ENCODE assay signal across 10 cellular contexts in the genomic region with DNA sequence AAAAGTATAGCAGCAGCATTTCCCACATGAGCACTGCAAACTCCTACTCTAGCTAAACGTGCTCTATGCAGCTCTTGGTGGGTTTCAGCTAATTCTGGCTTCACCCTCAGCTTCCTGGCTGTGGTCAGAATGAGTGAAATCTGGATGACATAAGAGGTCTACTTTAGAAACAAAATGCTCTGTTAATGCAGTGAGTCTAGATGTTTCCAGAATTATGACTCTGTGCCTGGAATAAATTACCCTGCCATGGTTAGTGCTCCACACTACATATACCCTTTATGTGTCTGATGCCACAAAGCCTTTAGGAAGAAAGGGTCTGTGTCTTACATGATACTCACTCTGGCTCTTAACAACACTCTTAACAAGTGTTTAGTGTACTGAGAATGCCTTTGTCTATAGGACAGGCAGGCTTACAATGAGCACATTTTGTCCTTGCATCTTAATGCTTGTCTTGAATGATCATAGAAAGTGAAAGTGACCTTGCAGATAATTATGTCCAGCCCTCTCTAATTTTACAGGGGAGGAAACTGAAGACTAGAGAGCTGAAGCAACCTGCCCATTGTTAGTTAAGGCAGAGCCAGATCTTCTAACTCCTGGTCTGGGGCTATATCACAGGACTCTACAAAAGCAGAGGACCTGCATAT. TPM values are rescaled to one million over a fixed set of nuclear protein-coding genes. Genes with fewer than 3 reads are reported as not detected.
DNase-seq lines count a peak whose midpoint lies in the region; ATAC-seq, FAIRE-seq and TF ChIP-seq lines count a peak whose summit lies in the region.
"Had no signal": no experiment of that assay in that cellular context is flagged by ENCODE, and none has a peak within 500 bp of the region (broad histone marks: within the 10 kb centered on the region; RNA-seq: fewer than 3 reads in every experiment).

No MANE protein-coding gene starts in this region.

- ATAC-seq in GM19455 (IDR thresholded peaks at IDR 0.05; ENCODE audit: unreplicated experiment), result peak; percentile 63
- ATAC-seq in HG03571 (IDR thresholded peaks at IDR 0.05; ENCODE audit: unreplicated experiment), result peak; percentile 57
- ATAC-seq in HG03280 (IDR thresholded peaks at IDR 0.05; ENCODE audit: unreplicated experiment), result no peak
- no peak for ATAC-seq in HG02623 (IDR thresholded peaks at IDR 0.05; ENCODE audit: unreplicated experiment)
- ATAC-seq: body of pancreas had no signal

- no TSS peak for BruUV-seq in Caco-2 (replicated peaks; lab: Mats Ljungman, UMichigan)

- H3K27me3 Mint-ChIP-seq in Caco-2 (ENCODE audit: insufficient read depth, unreplicated experiment), result no peaks in the 10 kb centered on the region
- no peaks in the 10 kb centered on the region for H3K27me3 Mint-ChIP-seq in activated naive CD4-positive, alpha-beta T cell treated with anti-CD3 and anti-CD28 coated beads, Interleukin-2, amount 50 U/mL, for 24 hours

- H3K4me3 ChIP-seq in Caco-2 (ENCODE audit: low read depth, low read length), result no peak overlapping the region
- H3K4me3 ChIP-seq: body of pancreas had no signal

- CTCF ChIA-PET in Caco-2 (lab: Charles Lee), result interaction anchor here (2.3 kb wide), 1 partner anchor 16 kb away, joined by 8 read pairs; no protein-coding TSS in a partner anchor

- H3K9me3 Mint-ChIP-seq in Caco-2 (ENCODE audit: unreplicated experiment), result no peaks in the 10 kb centered on the region
- H3K9me3 Mint-ChIP-seq in activated naive CD4-positive, alpha-beta T cell treated with anti-CD3 and anti-CD28 coated beads, Interleukin-2, amount 50 U/mL, for 24 hours, result no peaks in the 10 kb centered on the region

- peak overlapping the region; percentile 9 for H3K4me3 Mint-ChIP-seq in Caco-2 (ENCODE audit: unreplicated experiment)
- peak overlapping the region; percentile 40 for H3K4me3 Mint-ChIP-seq in activated naive CD4-positive, alpha-beta T cell treated with anti-CD3 and anti-CD28 coated beads, Interleukin-2, amount 50 U/mL, for 24 hours

- no peaks in the 10 kb centered on the region for H3K9me3 ChIP-seq in Caco-2
- H3K9me3 ChIP-seq: body of pancreas had no signal

- H3K4me1 ChIP-seq in Caco-2, result peaks cover 96% of the 10 kb centered on the region

- intact Hi-C loops in Caco-2 (cut with micrococcal nuclease; ENCODE audit: unreplicated experiment), result no loop called here

- H3K36me3 ChIP-seq in Caco-2 (ENCODE audit: control insufficient read depth, insufficient read depth, low read length), result peaks cover 9% of the 10 kb centered on the region

- no peak for FAIRE-seq in urothelium cell line (lab: Jason Lieb, UNC)

- peaks cover 77% of the 10 kb centered on the region for H3K4me1 Mint-ChIP-seq in Caco-2 (ENCODE audit: low read depth, unreplicated experiment)
- H3K4me1 Mint-ChIP-seq in activated naive CD4-positive, alpha-beta T cell treated with anti-CD3 and anti-CD28 coated beads, Interleukin-2, amount 50 U/mL, for 24 hours, result peaks cover 39% of the 10 kb centered on the region

- H3K27me3 ChIP-seq in Caco-2 (replicated peaks; ENCODE audit: control insufficient read depth, insufficient read depth, low read length), result no peaks in the 10 kb centered on the region
- H3K27me3 ChIP-seq: body of pancreas had no signal

- no peak for DNase-seq in Caco-2
- no peak for DNase-seq in urothelium cell line (ENCODE audit: low spot score)
- no peak for DNase-seq in SK-N-DZ (ENCODE audit: low spot score)
- DNase-seq: body of pancreas, NCI-H526 had no signal

- POLR2A ChIA-PET in Caco-2 (lab: Charles Lee), result no interaction called here

- peaks cover 100% of the 10 kb centered on the region for H3K36me3 Mint-ChIP-seq in Caco-2 (ENCODE audit: insufficient read depth, unreplicated experiment)
- peaks cover 14% of the 10 kb centered on the region for H3K36me3 Mint-ChIP-seq in activated naive CD4-positive, alpha-beta T cell treated with anti-CD3 and anti-CD28 coated beads, Interleukin-2, amount 50 U/mL, for 24 hours

- no peak for TF ChIP-seq CTCF in Caco-2 (IDR thresholded peaks at IDR 0.05; ENCODE audit: insufficient read depth in 1 of 2, low read depth in 1 of 2, low read length in 1 of 2, severe bottlenecking in 1 of 2, unreplicated experiment in 1 of 2)

- peak overlapping the region; percentile 50 for H3K27ac Mint-ChIP-seq in Caco-2 (ENCODE audit: unreplicated experiment)
- H3K27ac Mint-ChIP-seq in activated naive CD4-positive, alpha-beta T cell treated with anti-CD3 and anti-CD28 coated beads, Interleukin-2, amount 50 U/mL, for 24 hours, result peak overlapping the region; percentile 82

RNA-seq across cellular contexts. Expression of a gene that starts 9.2 kb away (rescaled TPM):
- total RNA-seq in Caco-2 (2022), result 2,143 and 2,154 TPM in 2 replicates
- not detected in 2 replicates for polyA plus RNA-seq in SK-N-DZ (2014; cell fraction: cytosol; rRNA removed)
- not detected in 2 replicates for polyA plus RNA-seq in SK-N-DZ (2014; cell fraction: nucleus; rRNA removed)

RNA-seq across cellular contexts. Expression of a gene that starts 52.4 kb away (rescaled TPM):
- total RNA-seq in Caco-2 (2022), result 364 and 408 TPM in 2 replicates
- polyA plus RNA-seq in SK-N-DZ (2014; cell fraction: cytosol; rRNA removed), result 34.7 and 36.6 TPM in 2 replicates
- 2.8 and 5.4 TPM in 2 replicates for polyA plus RNA-seq in SK-N-DZ (2014; cell fraction: nucleus; rRNA removed)

Comparison
In these comparisons a context has a peak if more than half of its experiments do, and no peak if none do; other contexts are left out.
1. ATAC-seq: peak in GM19455 (single experiment) and HG03571 (single experiment); none in HG03280 (single experiment) and HG02623 (single experiment).